ENCODE assay signal across 30 cellular contexts in the genomic region with DNA sequence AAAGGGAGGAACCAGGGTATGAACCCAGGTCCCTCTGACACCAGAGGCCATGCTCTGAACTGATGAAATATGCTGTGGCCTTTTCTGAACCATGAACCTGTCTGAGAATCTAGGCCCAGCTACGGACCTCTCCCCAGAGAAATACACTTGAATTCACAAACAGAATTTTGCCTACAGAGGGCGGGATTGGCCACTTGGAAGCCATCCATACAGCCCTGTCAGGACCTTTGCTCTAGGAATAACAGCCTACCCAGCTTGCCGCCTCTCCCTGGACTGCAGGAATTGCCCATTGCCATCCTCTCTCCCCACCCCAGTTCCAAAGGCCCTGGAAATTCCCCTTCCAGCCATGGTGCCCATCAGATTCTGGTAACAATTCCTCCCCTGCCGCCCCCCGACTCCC. TPM values are rescaled to one million over a fixed set of nuclear protein-coding genes. Genes with fewer than 3 reads are reported as not detected.
DNase-seq lines count a peak whose midpoint lies in the region; ATAC-seq, FAIRE-seq and TF ChIP-seq lines count a peak whose summit lies in the region.
"Had no signal": no experiment of that assay in that cellular context is flagged by ENCODE, and none has a peak within 500 bp of the region (broad histone marks: within the 10 kb centered on the region; RNA-seq: fewer than 3 reads in every experiment).

No MANE protein-coding gene starts in this region.

- H3K9me3 Mint-ChIP-seq in Calu3 (ENCODE audit: low read depth, unreplicated experiment): no peaks in the 10 kb centered on the region
- H3K9me3 Mint-ChIP-seq: activated naive CD4-positive, alpha-beta T cell treated with anti-CD3 and anti-CD28 coated beads, Interleukin-2, amount 10 ng/mL, durations not matched to agents 7 days and 5 days; HFFc6; stimulated activated memory B cell treated with anti-CD40 and anti-IgM and Interleukin-4, amounts not matched to agents 10 μg/mL and 1 μg/mL and 100 μg/mL, for 72 hours had no signal

- no peak for TF ChIP-seq EP300 in H1 (IDR thresholded peaks at IDR 0.05; ENCODE audit: borderline replicate concordance in 1 of 2, low read depth in 2 of 2, low read length in 2 of 2)

- no peaks in the 10 kb centered on the region for H3K79me2 ChIP-seq in H1 (ENCODE audit: control insufficient read depth in 1 of 2, insufficient read depth in 2 of 2, low read length in 2 of 2)

- no peaks in the 10 kb centered on the region for H3K9me3 ChIP-seq in H1 (ENCODE audit: insufficient read depth in 2 of 2, low read depth in 1 of 2, low read length in 1 of 2)
- H3K9me3 ChIP-seq in mucosa of descending colon: no peaks in the 10 kb centered on the region
- H3K9me3 ChIP-seq in right cardiac atrium (ENCODE audit: control insufficient read depth, low read length): no peaks in the 10 kb centered on the region
- no peaks in the 10 kb centered on the region for H3K9me3 ChIP-seq in neuronal stem cell (replicated peaks in 1 of 2; ENCODE audit: control insufficient read depth in 2 of 2, insufficient read depth in 1 of 2, low read depth in 1 of 2, low read length in 2 of 2)
- H3K9me3 ChIP-seq: SJCRH30, vagina had no signal

- TF ChIP-seq RAD21 in H1 (IDR thresholded peaks at IDR 0.05 in 1 of 2, conservative IDR thresholded peaks at IDR 0.05 in 1 of 2; ENCODE audit: low read depth in 2 of 2, low read length in 2 of 2): peak; percentile 42 to 60

- H3K36me3 ChIP-seq in H1 (ENCODE audit: control insufficient read depth in 2 of 4, insufficient read depth in 4 of 4, low read length in 3 of 4) (no peaks in the 10 kb centered on the region), mucosa of descending colon (ENCODE audit: low read depth) (no peaks in the 10 kb centered on the region), neuronal stem cell (replicated peaks in 1 of 2; ENCODE audit: control insufficient read depth in 2 of 2, insufficient read depth in 2 of 2, low read length in 2 of 2) (no peaks in the 10 kb centered on the region)
- H3K36me3 ChIP-seq: SJCRH30, vagina had no signal

- H3K9ac ChIP-seq in H1 (replicated peaks in 1 of 4; ENCODE audit: extremely low read depth in 1 of 4, low read depth in 3 of 4, low read length in 3 of 4) (no peak overlapping the region), neuronal stem cell (ENCODE audit: low read depth, low read length, poor library complexity) (no peak overlapping the region)

- TF ChIP-seq CTCF in NB4 (IDR thresholded peaks at IDR 0.05; ENCODE audit: low read depth, low read length) (no peak), H1 (IDR thresholded peaks at IDR 0.05; ENCODE audit: control extremely low read depth in 1 of 3, insufficient read depth in 1 of 3, low read depth in 1 of 3, low read length in 3 of 3) (peak in 2 of 3 experiments; percentile 15 to 18; a peak in 2 of 4 replicates), mucosa of descending colon (IDR thresholded peaks at IDR 0.05) (no peak), Calu3 (IDR thresholded peaks at IDR 0.05; ENCODE audit: unreplicated experiment) (no peak)

- H2BK12ac ChIP-seq in H1 (ENCODE audit: low read depth, low read length) (no peak overlapping the region), neuronal stem cell (ENCODE audit: low read length) (no peak overlapping the region)

- no peak overlapping the region for H3K4me3 Mint-ChIP-seq in Calu3 (ENCODE audit: low read depth, unreplicated experiment)
- H3K4me3 Mint-ChIP-seq: activated naive CD4-positive, alpha-beta T cell treated with anti-CD3 and anti-CD28 coated beads, Interleukin-2, amount 10 ng/mL, durations not matched to agents 7 days and 5 days; HFFc6; stimulated activated memory B cell treated with anti-CD40 and anti-IgM and Interleukin-4, amounts not matched to agents 10 μg/mL and 1 μg/mL and 100 μg/mL, for 72 hours; T-helper 17 cell had no signal

- WGBS in H1 (ENCODE audit: extremely low coverage in 1 of 2, insufficient coverage in 1 of 2, insufficient read length in 1 of 2, insufficient replicate concordance in 2 of 2, low coverage in 1 of 2, low lambda C conversion rate in 2 of 2, missing lambda C conversion rate in 1 of 2), 2 experiments: 76% methylated on average over 5 of the region's 5 CpGs; no CpG with 5 or more reads in 1 of the 2 experiments
- WGBS in right cardiac atrium: 73% methylated on average over 5 of the region's 5 CpGs
- WGBS in neuronal stem cell (ENCODE audit: extremely low coverage in 2 of 2, insufficient read length in 2 of 2, insufficient replicate concordance in 1 of 2), 2 donors: no CpG with 5 or more reads among the region's 5 CpGs

- peaks cover 35% of the 10 kb centered on the region for H3K27me3 Mint-ChIP-seq in Calu3 (ENCODE audit: unreplicated experiment)

- CTCF ChIA-PET in H1 (lab: Charles Lee; ENCODE audit: partially characterized antibody): interaction anchor here (0.6 to 2.7 kb wide), 14 partner anchors 12 to 152 kb away, joined by 3 to 12 read pairs (median 4); no protein-coding TSS in a partner anchor
- CTCF ChIA-PET in Calu3 (lab: Charles Lee): no interaction called here

- no peak overlapping the region for H2BK15ac ChIP-seq in H1 (ENCODE audit: low read length)
- no peak overlapping the region for H2BK15ac ChIP-seq in neuronal stem cell (ENCODE audit: low read length)

- H3K14ac ChIP-seq in H1 (ENCODE audit: insufficient read length): no peak overlapping the region
- H3K14ac ChIP-seq in neuronal stem cell (ENCODE audit: low read length): no peak overlapping the region

- TF ChIP-seq POLR2A in NB4 (IDR thresholded peaks at IDR 0.05; ENCODE audit: extremely low read depth, insufficient read length) (no peak), H1 (IDR thresholded peaks at IDR 0.05; ENCODE audit: control extremely low read depth in 1 of 2, low read depth in 2 of 2, low read length in 2 of 2) (no peak)

- H3K27ac Mint-ChIP-seq in Calu3 (ENCODE audit: unreplicated experiment): no peak overlapping the region
- H3K27ac Mint-ChIP-seq: activated naive CD4-positive, alpha-beta T cell treated with anti-CD3 and anti-CD28 coated beads, Interleukin-2, amount 10 ng/mL, durations not matched to agents 7 days and 5 days; HFFc6; stimulated activated memory B cell treated with anti-CD40 and anti-IgM and Interleukin-4, amounts not matched to agents 10 μg/mL and 1 μg/mL and 100 μg/mL, for 72 hours; T-helper 17 cell had no signal

- H2BK120ac ChIP-seq in H1 (replicated peaks; ENCODE audit: low read depth, low read length) (no peak overlapping the region), neuronal stem cell (ENCODE audit: low read depth, low read length) (no peak overlapping the region)

- no peak overlapping the region for H4K8ac ChIP-seq in H1 (ENCODE audit: extremely low read depth, insufficient read depth, low read length)
- H4K8ac ChIP-seq in neuronal stem cell (ENCODE audit: low read depth, low read length): no peak overlapping the region

- H3K4ac ChIP-seq in H1 (replicated peaks; ENCODE audit: insufficient read length, low read depth, low read length): no peak overlapping the region
- H3K4ac ChIP-seq in neuronal stem cell (ENCODE audit: low read length): no peak overlapping the region

- H2BK20ac ChIP-seq in H1 (ENCODE audit: low read length): no peak overlapping the region

- FAIRE-seq in H1 (lab: Jason Lieb, UNC): no peak

- H2BK5ac ChIP-seq in H1 (ENCODE audit: low read depth, low read length) (no peak overlapping the region), neuronal stem cell (ENCODE audit: low read length) (no peak overlapping the region)

- H3K4me2 ChIP-seq in H1 (ENCODE audit: insufficient read depth in 1 of 2, low read depth in 2 of 2, low read length in 2 of 2) (no peak overlapping the region), neuronal stem cell (ENCODE audit: insufficient read depth, low read length, poor library complexity, severe bottlenecking) (no peak overlapping the region)
- H3K4me2 ChIP-seq: smooth muscle cell had no signal

- no peak overlapping the region for H3K27ac ChIP-seq in H1 (ENCODE audit: low read depth, low read length)
- H3K27ac ChIP-seq in right cardiac atrium (ENCODE audit: low read length): no peak overlapping the region
- no peak overlapping the region for H3K27ac ChIP-seq in neuronal stem cell (replicated peaks; ENCODE audit: low read length)
- H3K27ac ChIP-seq: HL-60, SJCRH30, vagina had no signal

- POLR2A ChIA-PET in H1 (lab: Charles Lee; ENCODE audit: partially characterized antibody): interaction anchor here (1.0 kb wide), 1 partner anchor 9 kb away, joined by 3 read pairs; no protein-coding TSS in a partner anchor

- H3K4me1 ChIP-seq in H1 (replicated peaks in 1 of 4; ENCODE audit: control insufficient read depth in 3 of 4, insufficient read depth in 4 of 4, low read length in 3 of 4): no peaks in the 10 kb centered on the region; a peak in 1 of 7 replicates
- H3K4me1 ChIP-seq in mucosa of descending colon (ENCODE audit: low read depth): no peaks in the 10 kb centered on the region
- H3K4me1 ChIP-seq in right cardiac atrium (ENCODE audit: control insufficient read depth, insufficient read depth, low read length): no peaks in the 10 kb centered on the region
- H3K4me1 ChIP-seq in neuronal stem cell (ENCODE audit: control insufficient read depth in 2 of 2, insufficient read depth in 1 of 2, low read depth in 1 of 2, low read length in 2 of 2): peaks cover 0 to 2% of the 10 kb centered on the region in 2 donors
- H3K4me1 ChIP-seq: SJCRH30, vagina had no signal

- no peaks in the 10 kb centered on the region for H3K79me1 ChIP-seq in H1 (ENCODE audit: low read depth, low read length)
- H3K79me1 ChIP-seq in neuronal stem cell (ENCODE audit: low read depth, low read length): no peaks in the 10 kb centered on the region

- H4K20me1 ChIP-seq in H1 (replicated peaks in 1 of 2; ENCODE audit: control insufficient read depth in 1 of 2, insufficient read depth in 2 of 2, low read length in 2 of 2): no peaks in the 10 kb centered on the region

- no peak overlapping the region for H3K18ac ChIP-seq in H1 (ENCODE audit: extremely low read depth, low read length)
- H3K18ac ChIP-seq in neuronal stem cell (ENCODE audit: low read length): no peak overlapping the region

- intact Hi-C loops in mucosa of descending colon (cut with DNase I, micrococcal nuclease): no loop called here
- intact Hi-C loops in Calu3 (cut with micrococcal nuclease; ENCODE audit: unreplicated experiment): no loop called here
- intact Hi-C loops in right cardiac atrium (cut with DNase I): no loop called here

- H3K23ac ChIP-seq in H1 (ENCODE audit: insufficient read length): no peak overlapping the region
- no peak overlapping the region for H3K23ac ChIP-seq in neuronal stem cell (ENCODE audit: low read depth, low read length, poor library complexity)

- no TSS peak for BruUV-seq in Calu3 (replicated peaks; lab: Mats Ljungman, UMichigan)

- no peaks in the 10 kb centered on the region for H3K4me1 Mint-ChIP-seq in Calu3 (ENCODE audit: low read depth, unreplicated experiment)
- H3K4me1 Mint-ChIP-seq: activated naive CD4-positive, alpha-beta T cell treated with anti-CD3 and anti-CD28 coated beads, Interleukin-2, amount 10 ng/mL, durations not matched to agents 7 days and 5 days; stimulated activated memory B cell treated with anti-CD40 and anti-IgM and Interleukin-4, amounts not matched to agents 10 μg/mL and 1 μg/mL and 100 μg/mL, for 72 hours had no signal

- H4K91ac ChIP-seq in H1 (replicated peaks; ENCODE audit: insufficient read length, low read length) (no peak overlapping the region), neuronal stem cell (ENCODE audit: low read depth, low read length, poor library complexity) (no peak overlapping the region)

- H3K36me3 Mint-ChIP-seq in Calu3 (ENCODE audit: insufficient read depth, unreplicated experiment): no peaks in the 10 kb centered on the region
- H3K36me3 Mint-ChIP-seq: activated naive CD4-positive, alpha-beta T cell treated with anti-CD3 and anti-CD28 coated beads, Interleukin-2, amount 10 ng/mL, durations not matched to agents 7 days and 5 days; stimulated activated memory B cell treated with anti-CD40 and anti-IgM and Interleukin-4, amounts not matched to agents 10 μg/mL and 1 μg/mL and 100 μg/mL, for 72 hours had no signal

- DNase-seq in G401 (ENCODE audit: low spot score) (peak; percentile 15), NB4 (ENCODE audit: low read depth) (peak; percentile 15), H1 (ENCODE audit: low read depth in 1 of 2, low spot score in 2 of 2) (peak in 1 of 2 experiments; percentile 52), mucosa of descending colon (peak in 2 of 3 donors; percentile 50 to 69), NCI-H2196 (lab: John Stamatoyannopoulos, UW; ENCODE audit: unreplicated experiment) (no peak), Calu3 (no peak), right cardiac atrium (no peak), neuronal stem cell (ENCODE audit: low spot score) (no peak)
- DNase-seq: activated CD4-positive, alpha-beta T cell treated with anti-CD3 and anti-CD28 coated beads for 48 hours; activated naive CD4-positive, alpha-beta T cell treated with anti-CD3 and anti-CD28 coated beads, Interleukin-2, amount 10 ng/mL, durations not matched to agents 7 days and 5 days; activated T-cell treated with anti-CD3 and anti-CD28 coated beads, Interleukin-2, amount 50 U/mL, for 48 hours; amygdala; glutamatergic neuron; HFFc6; IMR-90; mammary epithelial cell; NCI-H1417; NCI-H2171; NCI-H524; T-helper 17 cell had no signal

- H2AFZ ChIP-seq in H1 (ENCODE audit: low read length) (no peak overlapping the region), neuronal stem cell (ENCODE audit: low read length) (no peak overlapping the region)

- ATAC-seq in mucosa of descending colon: peak; percentile 78
- ATAC-seq in right cardiac atrium: no peak
- ATAC-seq: Panc1; stimulated activated memory B cell treated with anti-CD40 and anti-IgM and Interleukin-4, amounts not matched to agents 10 μg/mL and 1 μg/mL and 100 μg/mL, for 72 hours; T-helper 17 cell had no signal

- H3K56ac ChIP-seq in H1 (replicated peaks; ENCODE audit: insufficient read length, low read depth, low read length): no peak overlapping the region

- H3K23me2 ChIP-seq in H1 (ENCODE audit: low read depth, low read length): no peaks in the 10 kb centered on the region

- H3K4me3 ChIP-seq in NB4 (ENCODE audit: low read depth, low read length) (no peak overlapping the region), H1 (ENCODE audit: extremely low read depth in 1 of 4, insufficient read depth in 2 of 4, low read depth in 3 of 4, low read length in 4 of 4) (no peak overlapping the region), mucosa of descending colon (no peak overlapping the region), right cardiac atrium (ENCODE audit: low read length) (no peak overlapping the region), neuronal stem cell (ENCODE audit: low read length in 2 of 2) (no peak overlapping the region)
- H3K4me3 ChIP-seq: SJCRH30, smooth muscle cell, vagina had no signal

- in situ Hi-C loops in G401 (cut with HindIII; ENCODE audit: low sequenced_read_pairs): no loop called here

- no peak overlapping the region for H4K5ac ChIP-seq in H1 (ENCODE audit: insufficient read length, low read depth, low read length)

- no peak overlapping the region for H2AK5ac ChIP-seq in H1 (ENCODE audit: low read depth, low read length)
- H2AK5ac ChIP-seq in neuronal stem cell (ENCODE audit: low read depth, low read length): no peak overlapping the region

- H3K27me3 ChIP-seq in H1 (replicated peaks in 1 of 4; ENCODE audit: control insufficient read depth in 3 of 4, extremely low read depth in 1 of 4, insufficient read depth in 3 of 4, low read length in 3 of 4) (no peaks in the 10 kb centered on the region), right cardiac atrium (ENCODE audit: control insufficient read depth, insufficient read depth) (no peaks in the 10 kb centered on the region), neuronal stem cell (ENCODE audit: control insufficient read depth in 3 of 3, insufficient read depth in 3 of 3, low read depth in 1 of 3, low read length in 3 of 3) (peaks cover 0 to 57% (median 0%) of the 10 kb centered on the region in 3 experiments)
- H3K27me3 ChIP-seq: vagina had no signal

RNA-seq across cellular contexts. Expression of gene MORN5, which starts 26.6 kb away (rescaled TPM):
- total RNA-seq in G401 (2014; rRNA removed; shearing (Covaris generic)): not detected in 2 replicates
- total RNA-seq in H1 (2021; fragmentation: NEBNext Ultra II Directional; extraction: Animal tissue kit (Norgen Biotek cat#: 25700)): not detected in 2 replicates
- not detected in 2 replicates for polyA plus RNA-seq in H1 (2011; rRNA removed)
- polyA plus RNA-seq in H1 (2011; cell fraction: cytosol; rRNA removed): not detected
- not detected for polyA plus RNA-seq in H1 (2011; cell fraction: nucleus; rRNA removed)
- polyA plus RNA-seq in H1 (2012, experiment 1 of 2): not detected in 4 replicates
- not detected for polyA plus RNA-seq in H1 (2012, experiment 2 of 2)
- polyA plus RNA-seq in H1 (2013, experiment 1 of 2): not detected
- polyA plus RNA-seq in H1 (2013, experiment 2 of 2): not detected
- not detected in 2 replicates for polyA minus RNA-seq in H1 (2011; rRNA and poly(A)+ RNA removed)
- polyA minus RNA-seq in H1 (2011; cell fraction: cytosol; rRNA and poly(A)+ RNA removed): not detected
- polyA minus RNA-seq in H1 (2011; cell fraction: nucleus; rRNA and poly(A)+ RNA removed): not detected
- total RNA-seq in mucosa of descending colon: 10 to 100 TPM in 1 of 3 donors, 1 to 10 TPM in 1, not detected in 1; 1.6 to 21.2 TPM
- total RNA-seq in Calu3 (2022): not detected in 2 replicates
- total RNA-seq in right cardiac atrium: not detected
- 0.25 TPM for polyA plus RNA-seq in right cardiac atrium
- 0.61 TPM for polyA plus RNA-seq in neuronal stem cell (2013, experiment 1 of 2)
- 1.4 TPM for polyA plus RNA-seq in neuronal stem cell (2013, experiment 2 of 2)
- total RNA-seq: dermis microvascular lymphatic vessel endothelial cell, HFFc6, IMR-90, kidney epithelial cell, M059J, mammary epithelial cell, SJCRH30, smooth muscle cell, T-helper 17 cell, vagina had no signal
- polyA plus RNA-seq: BJ, IMR-90, mammary epithelial cell, smooth muscle cell had no signal

RNA-seq across cellular contexts. Expression of gene NDUFA8, which starts 26.7 kb away (rescaled TPM):
- 76.1 and 107 TPM in 2 replicates for total RNA-seq in G401 (2014; rRNA removed; shearing (Covaris generic))
- 59.8 and 61.0 TPM in 2 replicates for total RNA-seq in H1 (2021; fragmentation: NEBNext Ultra II Directional; extraction: Animal tissue kit (Norgen Biotek cat#: 25700))
- polyA plus RNA-seq in H1 (2011; rRNA removed) (56.6 and 73.8 TPM in 2 replicates), right cardiac atrium (683 TPM)
- polyA plus RNA-seq in H1 (2011; cell fraction: cytosol; rRNA removed): 79.1 TPM
- 28.4 TPM for polyA plus RNA-seq in H1 (2011; cell fraction: nucleus; rRNA removed)
- 77.6 to 100 TPM (median 85.9 TPM) in 4 replicates for polyA plus RNA-seq in H1 (2012, experiment 1 of 2)
- polyA plus RNA-seq in H1 (2012, experiment 2 of 2): 79.9 TPM
- polyA plus RNA-seq in H1 (2013, experiment 1 of 2): 79.1 TPM
- 79.1 TPM for polyA plus RNA-seq in H1 (2013, experiment 2 of 2)
- polyA minus RNA-seq in H1 (2011; rRNA and poly(A)+ RNA removed): 31.9 and 35.9 TPM in 2 replicates
- 19.2 TPM for polyA minus RNA-seq in H1 (2011; cell fraction: cytosol; rRNA and poly(A)+ RNA removed)
- polyA minus RNA-seq in H1 (2011; cell fraction: nucleus; rRNA and poly(A)+ RNA removed): 11.1 TPM
- total RNA-seq in mucosa of descending colon (10 to 100 TPM; 66.9 to 85.0 (median 69.1) TPM), Calu3 (2022) (33.5 and 38.8 TPM in 2 replicates), right cardiac atrium (100 to 1,000 TPM; 210 to 307 (median 265) TPM)
- polyA plus RNA-seq in neuronal stem cell (2013, experiment 1 of 2): 74.6 TPM
- 76.8 TPM for polyA plus RNA-seq in neuronal stem cell (2013, experiment 2 of 2)

RNA-seq across cellular contexts. Expression of gene LHX6, which starts 42.5 kb away (rescaled TPM):
- 23.9 and 34.8 TPM in 2 replicates for total RNA-seq in G401 (2014; rRNA removed; shearing (Covaris generic))
- 1.2 and 1.9 TPM in 2 replicates for total RNA-seq in H1 (2021; fragmentation: NEBNext Ultra II Directional; extraction: Animal tissue kit (Norgen Biotek cat#: 25700))
- polyA plus RNA-seq in H1 (2011; rRNA removed) (0.92 and 1.0 TPM in 2 replicates), right cardiac atrium (2.9 TPM)
- 0.96 TPM for polyA plus RNA-seq in H1 (2011; cell fraction: cytosol; rRNA removed)
- 1.3 TPM for polyA plus RNA-seq in H1 (2011; cell fraction: nucleus; rRNA removed)
- 0.47 to 1.5 TPM (median 0.91 TPM) in 4 replicates for polyA plus RNA-seq in H1 (2012, experiment 1 of 2)
- polyA plus RNA-seq in H1 (2012, experiment 2 of 2): 0.52 TPM
- 1.3 TPM for polyA plus RNA-seq in H1 (2013, experiment 1 of 2)
- 1.4 TPM for polyA plus RNA-seq in H1 (2013, experiment 2 of 2)
- 0.63 and 0.88 TPM in 2 replicates for polyA minus RNA-seq in H1 (2011; rRNA and poly(A)+ RNA removed)
- polyA minus RNA-seq in H1 (2011; cell fraction: cytosol; rRNA and poly(A)+ RNA removed): 0.44 TPM
- 1.4 TPM for polyA minus RNA-seq in H1 (2011; cell fraction: nucleus; rRNA and poly(A)+ RNA removed)
- total RNA-seq in mucosa of descending colon (1 to 10 TPM; 2.0 to 5.1 (median 2.3) TPM), Calu3 (2022) (0.97 TPM in 1 of 2 replicates, not detected in the other), right cardiac atrium (1 to 10 TPM; 1.2 to 6.4 (median 1.8) TPM)
- 0.04 TPM for polyA plus RNA-seq in neuronal stem cell (2013, experiment 1 of 2)
- 0.12 TPM for polyA plus RNA-seq in neuronal stem cell (2013, experiment 2 of 2)
- total RNA-seq: HFFc6, smooth muscle cell, T-helper 17 cell had no signal
- polyA plus RNA-seq: BJ, smooth muscle cell had no signal

Comparison
In these comparisons a context has a peak if more than half of its experiments do, and no peak if none do; other contexts are left out.
1. DNase-seq: peak in G401 (single experiment), NB4 (single experiment) and mucosa of descending colon (2 of 3); none in NCI-H2196 (single experiment), Calu3 (single experiment), right cardiac atrium (0 of 3) and neuronal stem cell (single experiment).
2. CTCF ChIP-seq: peak in H1 (2 of 3); none in NB4 (single experiment), mucosa of descending colon (single experiment) and Calu3 (single experiment).